20 cellular contexts compared by ENCODE assay signal in the genomic region with DNA sequence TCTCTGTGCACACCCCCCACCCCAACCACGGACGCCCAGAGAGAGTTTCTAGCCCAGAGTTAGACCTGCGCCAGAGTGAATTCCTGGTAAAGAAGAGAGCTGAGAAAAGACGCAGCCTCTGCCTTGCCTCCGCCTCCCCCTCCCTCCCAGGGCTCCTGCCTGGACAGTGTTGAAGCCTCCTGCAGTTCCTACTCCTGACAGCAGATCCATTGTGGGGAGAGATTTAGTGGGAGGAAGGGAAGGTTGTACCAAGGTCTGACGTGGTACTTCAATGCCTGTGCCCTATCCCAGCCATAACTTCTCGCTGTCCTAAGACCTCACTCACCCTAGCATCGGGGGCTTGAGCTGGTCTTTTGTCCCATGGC. TPM values are rescaled to one million over a fixed set of nuclear protein-coding genes. Genes with fewer than 3 reads are reported as not detected.
A peak's percentile ranks its signal among the peaks of the same experiment; 100 is the strongest.
DNase-seq lines count a peak whose midpoint lies in the region; ATAC-seq, FAIRE-seq and TF ChIP-seq lines count a peak whose summit lies in the region.
"Had no signal": no experiment of that assay in that cellular context is flagged by ENCODE, and none has a peak within 500 bp of the region (broad histone marks: within the 10 kb centered on the region; RNA-seq: fewer than 3 reads in every experiment).

No MANE protein-coding gene starts in this region.

- H3K36me3 ChIP-seq in iPS-20b (ENCODE audit: insufficient read depth, low read depth, low read length), result no peaks in the 10 kb centered on the region
- no peaks in the 10 kb centered on the region for H3K36me3 ChIP-seq in ovary
- H3K36me3 ChIP-seq: SJSA1, uterus had no signal

- ATAC-seq in A549 (peak; percentile 70 to 73; a peak in 5 of 6 replicates), GM18498 (IDR thresholded peaks at IDR 0.05; ENCODE audit: unreplicated experiment) (no peak)

- no peak for TF ChIP-seq RAD21 in A549 (conservative IDR thresholded peaks at IDR 0.05 in 1 of 2, IDR thresholded peaks at IDR 0.05 in 1 of 2)

- FAIRE-seq in A549 (lab: Jason Lieb, UNC), result no peak
- FAIRE-seq: bronchial epithelial cell, G401.6 had no signal

- intact Hi-C loops in ovary (cut with DNase I), result loop anchor here in 1 of 4 donors (5.0 kb wide), 1 partner anchor 65 kb away; no protein-coding TSS in a partner anchor

- H3K27me3 ChIP-seq in iPS-20b (ENCODE audit: insufficient read depth, low read length), result peaks cover 22% of the 10 kb centered on the region; the same call in 1 of the 2 replicates
- H3K27me3 ChIP-seq in ovary, result no peaks in the 10 kb centered on the region
- H3K27me3 ChIP-seq: uterus had no signal

- no peak overlapping the region for H3K9ac ChIP-seq in iPS-20b (ENCODE audit: low read depth, low read length)

- H3K9me3 ChIP-seq in A549, result no peaks in the 10 kb centered on the region
- H3K9me3 ChIP-seq in iPS-20b (ENCODE audit: insufficient read depth, low read depth, low read length), result no peaks in the 10 kb centered on the region
- H3K9me3 ChIP-seq in ovary, result no peaks in the 10 kb centered on the region
- H3K9me3 ChIP-seq: uterus had no signal

- POLR2A ChIA-PET in A549 (lab: Yijun Ruan, JAX), result no interaction called here

- DNase-seq in A549 (ENCODE audit: low read depth in 1 of 2, low spot score in 1 of 2), result no peak
- peak; percentile 7 for DNase-seq in COR-L47 (lab: John Stamatoyannopoulos, UW)
- DNase-seq in SK-N-DZ (ENCODE audit: low spot score), result peak; percentile 75
- no peak for DNase-seq in ovary
- DNase-seq in GM19240 (ENCODE audit: insufficient read length, low spot score), result no peak
- DNase-seq: activated CD4-positive, alpha-beta T cell treated with anti-CD3 and anti-CD28 coated beads for 1 hour; activated naive CD8-positive, alpha-beta T cell treated with anti-CD3 and anti-CD28 coated beads, Interleukin-2, amount 50 U/mL, for 24 hours; AML-193; dermis blood vessel endothelial cell; Karpas-422; NCI-H1436; NCI-H510A treated with DMSO at 0.1 percent for 48 hours; stimulated activated CD4-positive, alpha-beta T cell treated with anti-CD3 and anti-CD28 coated beads, Interleukin-4, amount 100 ng/mL, for 1 hour; T1000; uterus had no signal

- no peak overlapping the region for H3K27ac ChIP-seq in A549
- H3K27ac ChIP-seq in iPS-20b (ENCODE audit: low read length), result no peak overlapping the region
- H3K27ac ChIP-seq in ovary, result no peak overlapping the region
- H3K27ac ChIP-seq: SJSA1, uterus had no signal

- H3K4me1 ChIP-seq in A549 (0 out of 3 replicates have a peak, but pooled peaks cover 3% of the 10 kb centered on the region), iPS-20b (ENCODE audit: insufficient read depth, low read length) (no peaks in the 10 kb centered on the region; the same call in 1 of the 2 replicates), ovary (ENCODE audit: insufficient read depth) (no peaks in the 10 kb centered on the region)

- no peak overlapping the region for H3K4me2 ChIP-seq in A549

- TF ChIP-seq EP300 in A549 (IDR thresholded peaks at IDR 0.05), result no peak
- TF ChIP-seq EP300 in ovary (IDR thresholded peaks at IDR 0.05), result no peak

- WGBS in A549 (ENCODE audit: missing lambda C conversion rate), result 6% methylated on average over 8 of the region's 8 CpGs
- 29 to 37% (median 31%) methylated on average over 8 of the region's 8 CpGs for WGBS in ovary, 3 donors

- TF ChIP-seq CTCF in A549 (IDR thresholded peaks at IDR 0.05), result no peak
- TF ChIP-seq CTCF in ovary (IDR thresholded peaks at IDR 0.05), result no peak

- TF ChIP-seq POLR2A in A549 (IDR thresholded peaks at IDR 0.05; ENCODE audit: low read length), result no peak
- no peak for TF ChIP-seq POLR2A in ovary (IDR thresholded peaks at IDR 0.05)

- CTCF ChIA-PET in A549 (lab: Yijun Ruan, JAX), result interaction anchor here (0.9 to 4.3 kb wide), 13 partner anchors 10 to 89 kb away, joined by 3 to 27 read pairs (median 7); no protein-coding TSS in a partner anchor

- H3K4me3 ChIP-seq in A549, result no peak overlapping the region
- peak overlapping the region; percentile 61; the same call in 1 of the 2 replicates for H3K4me3 ChIP-seq in iPS-20b (ENCODE audit: low read length)
- H3K4me3 ChIP-seq in ovary, result no peak overlapping the region
- H3K4me3 ChIP-seq: SJSA1, uterus had no signal

TF ChIP-seq in A549, 52 proteins besides CTCF, POLR2A, EP300 and RAD21:
- TF ChIP-seq HEYL (CRISPR knock-in tag; IDR thresholded peaks at IDR 0.05) (no peak), EHF (CRISPR knock-in tag; IDR thresholded peaks at IDR 0.05) (no peak), ESRRA (IDR thresholded peaks at IDR 0.05; ENCODE audit: borderline replicate concordance, low read length) (no peak), CHD2 (IDR thresholded peaks at IDR 0.05; ENCODE audit: low read length, partially characterized antibody) (no peak), MYC (IDR thresholded peaks at IDR 0.05; ENCODE audit: borderline replicate concordance, low read length) (no peak), JUN (IDR thresholded peaks at IDR 0.05) (no peak), BHLHE40 (IDR thresholded peaks at IDR 0.05; ENCODE audit: low read depth, low read length) (no peak), ZSCAN20 (CRISPR knock-in tag; IDR thresholded peaks at IDR 0.05) (no peak), HOXB13 (CRISPR knock-in tag; IDR thresholded peaks at IDR 0.05; ENCODE audit: low read depth) (no peak), TFCP2L1 (CRISPR knock-in tag; IDR thresholded peaks at IDR 0.05) (no peak), POLR2AphosphoS2 (conservative IDR thresholded peaks at IDR 0.05; ENCODE audit: low read length) (no peak)
- TF ChIP-seq, protein P1, sequence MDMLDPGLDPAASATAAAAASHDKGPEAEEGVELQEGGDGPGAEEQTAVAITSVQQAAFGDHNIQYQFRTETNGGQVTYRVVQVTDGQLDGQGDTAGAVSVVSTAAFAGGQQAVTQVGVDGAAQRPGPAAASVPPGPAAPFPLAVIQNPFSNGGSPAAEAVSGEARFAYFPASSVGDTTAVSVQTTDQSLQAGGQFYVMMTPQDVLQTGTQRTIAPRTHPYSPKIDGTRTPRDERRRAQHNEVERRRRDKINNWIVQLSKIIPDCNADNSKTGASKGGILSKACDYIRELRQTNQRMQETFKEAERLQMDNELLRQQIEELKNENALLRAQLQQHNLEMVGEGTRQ (IDR thresholded peaks at IDR 0.05), result no peak
- TF ChIP-seq, protein P2, sequence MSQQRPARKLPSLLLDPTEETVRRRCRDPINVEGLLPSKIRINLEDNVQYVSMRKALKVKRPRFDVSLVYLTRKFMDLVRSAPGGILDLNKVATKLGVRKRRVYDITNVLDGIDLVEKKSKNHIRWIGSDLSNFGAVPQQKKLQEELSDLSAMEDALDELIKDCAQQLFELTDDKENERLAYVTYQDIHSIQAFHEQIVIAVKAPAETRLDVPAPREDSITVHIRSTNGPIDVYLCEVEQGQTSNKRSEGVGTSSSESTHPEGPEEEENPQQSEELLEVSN (IDR thresholded peaks at IDR 0.05; ENCODE audit: borderline replicate concordance, low read depth), result no peak
- TF ChIP-seq, protein P3, sequence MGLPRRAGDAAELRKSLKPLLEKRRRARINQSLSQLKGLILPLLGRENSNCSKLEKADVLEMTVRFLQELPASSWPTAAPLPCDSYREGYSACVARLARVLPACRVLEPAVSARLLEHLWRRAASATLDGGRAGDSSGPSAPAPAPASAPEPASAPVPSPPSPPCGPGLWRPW (IDR thresholded peaks at IDR 0.05), result no peak
TF ChIP-seq in A549: peak in this region for 0.

RNA-seq across cellular contexts. Expression of a gene that starts 1.0 kb away (rescaled TPM):
- 2.4 and 3.0 TPM in 2 replicates for polyA plus RNA-seq in A549 (2011; rRNA removed)
- polyA plus RNA-seq in A549 (2012; cell fraction: cytosol; rRNA removed), result 3.4 and 5.3 TPM in 2 replicates
- polyA plus RNA-seq in A549 (2012; cell fraction: nucleus; rRNA removed), result 6.8 and 6.9 TPM in 2 replicates
- 5.7 to 7.0 TPM (median 6.5 TPM) in 3 replicates for polyA plus RNA-seq in A549 (2017; fragmentation: RNase III; extraction: RNeasy Plus Mini Kit Qiagen cat#74134 plus additional on column Dnase treatment)
- polyA minus RNA-seq in A549 (2011; rRNA and poly(A)+ RNA removed), result 4.2 and 4.6 TPM in 2 replicates
- polyA plus RNA-seq in SK-N-DZ (2014; cell fraction: cytosol; rRNA removed), result 13.2 and 13.5 TPM in 2 replicates
- 26.8 and 31.9 TPM in 2 replicates for polyA plus RNA-seq in SK-N-DZ (2014; cell fraction: nucleus; rRNA removed)
- 10 to 100 TPM in 2 of 7 donors, 1 to 10 TPM in 5; 4.4 to 13.4 (median 6.6) TPM for total RNA-seq in ovary
- polyA plus RNA-seq in ovary, result 1 to 10 TPM; 2.0 to 3.0 TPM

Comparison
In these comparisons a context has a peak if more than half of its experiments do, and no peak if none do; other contexts are left out.
1. DNase-seq: peak in COR-L47 (single experiment) and SK-N-DZ (single experiment); none in A549 (0 of 2), ovary (0 of 5) and GM19240 (single experiment).